In the genomic region with DNA sequence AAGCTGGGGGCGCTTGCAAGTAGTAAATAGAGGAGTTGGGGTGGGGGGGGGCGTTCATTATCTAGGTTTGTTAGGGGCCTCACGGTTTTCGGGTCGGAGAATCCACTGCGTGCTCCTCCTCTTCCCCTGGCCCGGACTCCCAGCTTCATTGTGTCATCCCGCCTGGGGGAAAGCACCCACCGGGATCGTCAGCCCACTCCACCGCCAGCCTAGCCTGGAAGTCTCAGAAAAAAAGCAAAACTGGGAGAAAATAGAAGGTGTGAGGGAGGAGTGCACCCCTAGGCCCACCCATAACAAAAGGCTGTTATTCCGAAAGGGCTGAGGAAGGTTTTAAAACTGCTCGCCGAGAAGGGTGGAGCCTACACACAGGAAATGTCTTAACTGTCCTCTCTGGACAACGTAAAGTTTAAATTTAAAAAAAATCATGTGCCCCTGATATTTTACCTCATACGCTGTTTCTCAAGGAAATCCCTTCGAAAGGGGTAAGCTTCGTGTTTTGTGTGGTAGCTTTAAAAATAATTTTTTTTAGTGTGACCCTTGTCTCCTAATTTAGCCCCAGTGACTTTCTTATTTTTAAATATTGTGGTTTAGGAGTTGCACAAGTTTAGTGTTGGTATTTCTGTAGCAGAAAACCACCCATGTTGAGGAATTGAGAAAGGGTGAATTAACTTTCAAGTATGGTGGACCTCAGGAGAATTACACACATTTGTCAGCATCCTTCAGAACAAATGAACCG, we compare ENCODE assay signal across 8 cellular contexts.
DNase-seq lines count a peak whose midpoint lies in the region; ATAC-seq and TF ChIP-seq lines count a peak whose summit lies in the region.

No MANE protein-coding gene starts in this region.

- peak in 3 of 4 donors; percentile 27 to 65 (median 37) for ATAC-seq in heart left ventricle

- 13 to 25% (median 20%) methylated on average over 19 of the region's 19 CpGs for WGBS in heart left ventricle, 4 donors

- peaks cover 47% of the 10 kb centered on the region for H3F3A ChIP-seq in MM.1S (ENCODE audit: insufficient read depth, low read length)

- CTCF ChIA-PET in HEK293 (lab: Yijun Ruan, JAX), result interaction anchor here (1.0 to 3.0 kb wide), 3 partner anchors 37 to 453 kb away, joined by 3 to 24 read pairs (median 3); no protein-coding TSS in a partner anchor
- CTCF ChIA-PET in activated naive CD4-positive, alpha-beta T cell treated with anti-CD3 and anti-CD28 coated beads, Interleukin-2, amount 10 ng/mL, durations not matched to agents 7 days and 5 days (lab: Charles Lee), result interaction anchor here (0.6 to 3.5 kb wide), 5 partner anchors 12 to 45 kb away, joined by 3 to 36 read pairs (median 18); no protein-coding TSS in a partner anchor

- peak overlapping the region; percentile 85 for H3K4me2 ChIP-seq in MM.1S (ENCODE audit: low read depth, low read length)

- peak overlapping the region; percentile 91 for H3K27ac Mint-ChIP-seq in activated naive CD4-positive, alpha-beta T cell treated with anti-CD3 and anti-CD28 coated beads, Interleukin-2, amount 10 ng/mL, durations not matched to agents 7 days and 5 days

- DNase-seq in activated effector memory CD4-positive, alpha-beta T cell treated with anti-CD3 and anti-CD28 coated beads, Interleukin-2, amount 50 U/mL, for 16 hours, result peak; percentile 67
- DNase-seq in activated effector memory CD4-positive, alpha-beta T cell treated with Interleukin-2 at 50 U/mL for 16 hours, result no peak
- DNase-seq in MM.1S, result peak; percentile 79
- DNase-seq in activated naive CD4-positive, alpha-beta T cell treated with anti-CD3 and anti-CD28 coated beads, Interleukin-2, amount 10 ng/mL, durations not matched to agents 7 days and 5 days, result peak; percentile 68
- peak in 2 of 5 donors; percentile 41 to 66 for DNase-seq in heart left ventricle
- DNase-seq in renal cortical epithelial cell (ENCODE audit: low read depth), result peak; percentile 64
- DNase-seq in NCI-H510A treated with DMSO at 0.1 percent for 48 hours (lab: John Stamatoyannopoulos, UW), result no peak

- no peaks in the 10 kb centered on the region for H4K20me1 ChIP-seq in MM.1S (ENCODE audit: insufficient read depth, low read length)

- POLR2A ChIA-PET in HEK293 (lab: Yijun Ruan, JAX), result interaction anchor here (0.6 to 3.0 kb wide), 10 partner anchors 11 to 273 kb away, joined by 3 to 48 read pairs (median 6); no protein-coding TSS in a partner anchor

- H3K9me3 ChIP-seq in HEK293 (ENCODE audit: control insufficient read depth, insufficient read depth, low read depth, low read length) (no peaks in the 10 kb centered on the region), MM.1S (replicated peaks; ENCODE audit: insufficient read depth, low read length) (no peaks in the 10 kb centered on the region), heart left ventricle (no peaks in the 10 kb centered on the region)

- peaks cover 90% of the 10 kb centered on the region for H3K79me2 ChIP-seq in MM.1S (ENCODE audit: low read length)

- H2AFZ ChIP-seq in MM.1S (ENCODE audit: low read length), result no peak overlapping the region

- H3K36me3 ChIP-seq in HEK293 (ENCODE audit: control insufficient read depth in 2 of 2, insufficient read depth in 1 of 2, low read length in 2 of 2) (no peaks in the 10 kb centered on the region), MM.1S (replicated peaks; ENCODE audit: insufficient read depth, low read length) (no peaks in the 10 kb centered on the region), heart left ventricle (peaks cover 0 to 7% (median 0%) of the 10 kb centered on the region in 9 donors)

- H3K4me3 ChIP-seq in HEK293 (ENCODE audit: low read depth, low read length) (peak overlapping the region; percentile 76), MM.1S (ENCODE audit: low read length) (peak overlapping the region; percentile 86), heart left ventricle (peak overlapping the region in 10 of 12 donors; percentile 25 to 67 (median 56))

- H3K4me1 ChIP-seq in HEK293 (ENCODE audit: control insufficient read depth, insufficient read depth, low read length) (peaks cover 5% of the 10 kb centered on the region), MM.1S (ENCODE audit: low read length) (peaks cover 33% of the 10 kb centered on the region), heart left ventricle (peaks cover 24 to 95% (median 86%) of the 10 kb centered on the region in 12 donors)

- H3K4me1 Mint-ChIP-seq in activated naive CD4-positive, alpha-beta T cell treated with anti-CD3 and anti-CD28 coated beads, Interleukin-2, amount 10 ng/mL, durations not matched to agents 7 days and 5 days, result peaks cover 50% of the 10 kb centered on the region

- TF ChIP-seq POLR2A in heart left ventricle (IDR thresholded peaks at IDR 0.05), result no peak

- TF ChIP-seq CTCF in HEK293 (tag by site-specific recombination; IDR thresholded peaks at IDR 0.05) (no peak), MM.1S (IDR thresholded peaks at IDR 0.05; ENCODE audit: low read length) (no peak; the same call in 1 of the 2 replicates), heart left ventricle (IDR thresholded peaks at IDR 0.05) (no peak)

- peak overlapping the region; percentile 91 for H3K4me3 Mint-ChIP-seq in activated naive CD4-positive, alpha-beta T cell treated with anti-CD3 and anti-CD28 coated beads, Interleukin-2, amount 10 ng/mL, durations not matched to agents 7 days and 5 days

- H3K36me3 Mint-ChIP-seq in activated naive CD4-positive, alpha-beta T cell treated with anti-CD3 and anti-CD28 coated beads, Interleukin-2, amount 10 ng/mL, durations not matched to agents 7 days and 5 days, result peaks cover 46% of the 10 kb centered on the region

- intact Hi-C loops in heart left ventricle (cut with DNase I), result loop anchor here in 2 of 10 donors (5.0 kb wide), 2 partner anchors 33 to 37 kb away; no protein-coding TSS in a partner anchor

- H3K9ac ChIP-seq in MM.1S (ENCODE audit: low read length), result peak overlapping the region; percentile 84

- H3K9me3 Mint-ChIP-seq in activated naive CD4-positive, alpha-beta T cell treated with anti-CD3 and anti-CD28 coated beads, Interleukin-2, amount 10 ng/mL, durations not matched to agents 7 days and 5 days, result no peaks in the 10 kb centered on the region

- H3K27me3 Mint-ChIP-seq in activated naive CD4-positive, alpha-beta T cell treated with anti-CD3 and anti-CD28 coated beads, Interleukin-2, amount 10 ng/mL, durations not matched to agents 7 days and 5 days, result peaks cover 8% of the 10 kb centered on the region

- H3K27ac ChIP-seq in HEK293 (ENCODE audit: extremely low read depth, low read depth, low read length), result peak overlapping the region; percentile 96
- H3K27ac ChIP-seq in MM.1S (ENCODE audit: low read length), result peak overlapping the region; percentile 77
- peak overlapping the region; percentile 64 to 94 (median 84) for H3K27ac ChIP-seq in heart left ventricle

- H3K27me3 ChIP-seq in MM.1S (replicated peaks; ENCODE audit: insufficient read depth, low read length) (no peaks in the 10 kb centered on the region), heart left ventricle (no peaks in the 10 kb centered on the region)

- H3K9me2 ChIP-seq in MM.1S (replicated peaks; ENCODE audit: insufficient read depth, low read length), result no peaks in the 10 kb centered on the region

TF ChIP-seq in HEK293, 187 proteins besides CTCF, POLR2A, EP300 and RAD21 (continues in another document):
- TF ChIP-seq, protein P1, sequence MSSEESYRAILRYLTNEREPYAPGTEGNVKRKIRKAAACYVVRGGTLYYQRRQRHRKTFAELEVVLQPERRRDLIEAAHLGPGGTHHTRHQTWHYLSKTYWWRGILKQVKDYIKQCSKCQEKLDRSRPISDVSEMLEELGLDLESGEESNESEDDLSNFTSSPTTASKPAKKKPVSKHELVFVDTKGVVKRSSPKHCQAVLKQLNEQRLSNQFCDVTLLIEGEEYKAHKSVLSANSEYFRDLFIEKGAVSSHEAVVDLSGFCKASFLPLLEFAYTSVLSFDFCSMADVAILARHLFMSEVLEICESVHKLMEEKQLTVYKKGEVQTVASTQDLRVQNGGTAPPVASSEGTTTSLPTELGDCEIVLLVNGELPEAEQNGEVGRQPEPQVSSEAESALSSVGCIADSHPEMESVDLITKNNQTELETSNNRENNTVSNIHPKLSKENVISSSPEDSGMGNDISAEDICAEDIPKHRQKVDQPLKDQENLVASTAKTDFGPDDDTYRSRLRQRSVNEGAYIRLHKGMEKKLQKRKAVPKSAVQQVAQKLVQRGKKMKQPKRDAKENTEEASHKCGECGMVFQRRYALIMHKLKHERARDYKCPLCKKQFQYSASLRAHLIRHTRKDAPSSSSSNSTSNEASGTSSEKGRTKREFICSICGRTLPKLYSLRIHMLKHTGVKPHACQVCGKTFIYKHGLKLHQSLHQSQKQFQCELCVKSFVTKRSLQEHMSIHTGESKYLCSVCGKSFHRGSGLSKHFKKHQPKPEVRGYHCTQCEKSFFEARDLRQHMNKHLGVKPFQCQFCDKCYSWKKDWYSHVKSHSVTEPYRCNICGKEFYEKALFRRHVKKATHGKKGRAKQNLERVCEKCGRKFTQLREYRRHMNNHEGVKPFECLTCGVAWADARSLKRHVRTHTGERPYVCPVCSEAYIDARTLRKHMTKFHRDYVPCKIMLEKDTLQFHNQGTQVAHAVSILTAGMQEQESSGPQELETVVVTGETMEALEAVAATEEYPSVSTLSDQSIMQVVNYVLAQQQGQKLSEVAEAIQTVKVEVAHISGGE (tag by site-specific recombination; conservative IDR thresholded peaks at IDR 0.05; ENCODE audit: low read depth), result 0 out of 2 replicates have a peak, but pooled peaks have one; percentile 2
- TF ChIP-seq ZNF335 (tag by site-specific recombination; conservative IDR thresholded peaks at IDR 0.05) (peak; percentile 34), EGR2 (tag by site-specific recombination; IDR thresholded peaks at IDR 0.05; ENCODE audit: low read depth) (0 out of 2 replicates have a peak, but pooled peaks have one; percentile 15)
- TF ChIP-seq, protein P2, sequence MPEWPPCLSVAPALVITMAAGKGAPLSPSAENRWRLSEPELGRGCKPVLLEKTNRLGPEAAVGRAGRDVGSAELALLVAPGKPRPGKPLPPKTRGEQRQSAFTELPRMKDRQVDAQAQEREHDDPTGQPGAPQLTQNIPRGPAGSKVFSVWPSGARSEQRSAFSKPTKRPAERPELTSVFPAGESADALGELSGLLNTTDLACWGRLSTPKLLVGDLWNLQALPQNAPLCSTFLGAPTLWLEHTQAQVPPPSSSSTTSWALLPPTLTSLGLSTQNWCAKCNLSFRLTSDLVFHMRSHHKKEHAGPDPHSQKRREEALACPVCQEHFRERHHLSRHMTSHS (tag by site-specific recombination; IDR thresholded peaks at IDR 0.05), result no peak

Comparison
In these comparisons a context has a peak if more than half of its experiments do, and no peak if none do; other contexts are left out.
1. DNase-seq: peak in activated effector memory CD4-positive, alpha-beta T cell treated with anti-CD3 and anti-CD28 coated beads, Interleukin-2, amount 50 U/mL, for 16 hours (single experiment), MM.1S (single experiment), activated naive CD4-positive, alpha-beta T cell treated with anti-CD3 and anti-CD28 coated beads, Interleukin-2, amount 10 ng/mL, durations not matched to agents 7 days and 5 days (single experiment) and renal cortical epithelial cell (single experiment); none in activated effector memory CD4-positive, alpha-beta T cell treated with Interleukin-2 at 50 U/mL for 16 hours (single experiment) and NCI-H510A treated with DMSO at 0.1 percent for 48 hours (single experiment).
2. Peak in every context shown above with its lines, with median percentiles within 50 percentile points of each other: H3K27ac ChIP-seq and H3K4me3 ChIP-seq.